Comparison of ENCODE assay signal across 15 cellular contexts in genomic region chr3:150275946-150276345, GRCh38.
"Had no signal": no experiment of that assay in that cellular context is flagged by ENCODE, and none has a peak within 500 bp of the region (broad histone marks: within the 10 kb centered on the region; RNA-seq: fewer than 3 reads in every experiment).

No MANE protein-coding gene starts in this region.

- H3K27me3 ChIP-seq: ascending aorta, foreskin keratinocyte, right lobe of liver, suprapubic skin had no signal

- H3K9me3 ChIP-seq: ascending aorta, right lobe of liver, spleen, suprapubic skin had no signal

- H3K27ac ChIP-seq: ascending aorta, foreskin keratinocyte, right lobe of liver, spleen, suprapubic skin had no signal

- H3K4me1 Mint-ChIP-seq: activated T-helper 17 cell treated with anti-CD3 and anti-CD28 coated beads, Interleukin-2, amount 50 U/mL, for 72 hours had no signal

- H3K4me3 Mint-ChIP-seq: activated T-helper 17 cell treated with anti-CD3 and anti-CD28 coated beads, Interleukin-2, amount 50 U/mL, for 72 hours; stimulated activated naive CD8-positive, alpha-beta T cell treated with anti-CD3 and anti-CD28 coated beads, Interleukin-15, Interleukin-2, amounts not matched to agents 100 ng/mL and 50 ng/mL, for 24 hours; T-helper 2 cell treated with Interferon-gamma antibody and Interleukin-4, amounts not matched to agents 5 μg/mL and 100 μg/mL, for 36 hours had no signal

- H3K36me3 Mint-ChIP-seq: type B pancreatic cell had no signal

- DNase-seq: activated CD4-positive, alpha-beta T cell treated with anti-CD3 and anti-CD28 coated beads, Interleukin-2, amount 50 U/mL, for 1 hour; activated naive CD4-positive, alpha-beta T cell treated with Interleukin-2 at 50 U/mL for 16 hours; activated T-cell treated with anti-CD3 and anti-CD28 coated beads for 4 hours; foreskin keratinocyte; glutamatergic neuron; hypothalamus; kidney glomerular epithelial cell; right lobe of liver; spleen had no signal

- H3K4me1 ChIP-seq: ascending aorta, foreskin keratinocyte, spleen, suprapubic skin had no signal

- H3K27me3 Mint-ChIP-seq: type B pancreatic cell had no signal

- H3K36me3 ChIP-seq: ascending aorta, right lobe of liver, spleen, suprapubic skin had no signal

- H3K27ac Mint-ChIP-seq: activated T-helper 17 cell treated with anti-CD3 and anti-CD28 coated beads, Interleukin-2, amount 50 U/mL, for 72 hours; stimulated activated naive CD8-positive, alpha-beta T cell treated with anti-CD3 and anti-CD28 coated beads, Interleukin-15, Interleukin-2, amounts not matched to agents 100 ng/mL and 50 ng/mL, for 24 hours; T-helper 2 cell treated with Interferon-gamma antibody and Interleukin-4, amounts not matched to agents 5 μg/mL and 100 μg/mL, for 36 hours; type B pancreatic cell had no signal

- H3K4me3 ChIP-seq: ascending aorta, right lobe of liver, spleen, suprapubic skin had no signal

- H3K9me3 Mint-ChIP-seq: activated T-helper 17 cell treated with anti-CD3 and anti-CD28 coated beads, Interleukin-2, amount 50 U/mL, for 72 hours; stimulated activated naive CD8-positive, alpha-beta T cell treated with anti-CD3 and anti-CD28 coated beads, Interleukin-15, Interleukin-2, amounts not matched to agents 100 ng/mL and 50 ng/mL, for 24 hours; T-helper 2 cell treated with Interferon-gamma antibody and Interleukin-4, amounts not matched to agents 5 μg/mL and 100 μg/mL, for 36 hours had no signal
